ENCODE assay signal across 28 cellular contexts in genomic region chr14:21882226-21882625, GRCh38.
A peak's percentile ranks its signal among the peaks of the same experiment; 100 is the strongest.
DNase-seq lines count a peak whose midpoint lies in the region; ATAC-seq and TF ChIP-seq lines count a peak whose summit lies in the region.
"Had no signal": no experiment of that assay in that cellular context is flagged by ENCODE, and none has a peak within 500 bp of the region (broad histone marks: within the 10 kb centered on the region; RNA-seq: fewer than 3 reads in every experiment).

No MANE protein-coding gene starts in this region.

- peak overlapping the region; percentile 33 for H3K4me3 Mint-ChIP-seq in activated T-helper 17 cell treated with anti-CD3 and anti-CD28 coated beads, Interleukin-2, amount 50 U/mL, for 72 hours
- H3K4me3 Mint-ChIP-seq: H9, HFFc6 had no signal

- peaks cover 5% of the 10 kb centered on the region for H3K4me1 Mint-ChIP-seq in activated T-helper 17 cell treated with anti-CD3 and anti-CD28 coated beads, Interleukin-2, amount 50 U/mL, for 72 hours
- H3K4me1 Mint-ChIP-seq: H9 had no signal

- H3K36me3 ChIP-seq in mucosa of descending colon (ENCODE audit: low read depth) = no peaks in the 10 kb centered on the region

- peaks cover 5% of the 10 kb centered on the region for H3K9me3 Mint-ChIP-seq in activated T-helper 17 cell treated with anti-CD3 and anti-CD28 coated beads, Interleukin-2, amount 50 U/mL, for 72 hours

- no peaks in the 10 kb centered on the region for H3K36me3 Mint-ChIP-seq in activated T-helper 17 cell treated with anti-CD3 and anti-CD28 coated beads, Interleukin-2, amount 50 U/mL, for 72 hours (ENCODE audit: low read depth)

- TF ChIP-seq CTCF in epithelial cell of esophagus (IDR thresholded peaks at IDR 0.05; ENCODE audit: insufficient read depth, low read depth, low read length, missing control alignments) (no peak), mucosa of descending colon (IDR thresholded peaks at IDR 0.05) (no peak), dorsolateral prefrontal cortex (IDR thresholded peaks at IDR 0.05 in 54 of 56, conservative IDR thresholded peaks at IDR 0.05 in 2 of 56; ENCODE audit: low read depth in 1 of 56, partially characterized antibody in 56 of 56) (no peak)

- H3K4me3 ChIP-seq in epithelial cell of esophagus (ENCODE audit: low read length) (no peak overlapping the region), mucosa of descending colon (no peak overlapping the region), dorsolateral prefrontal cortex (no peak overlapping the region)
- H3K4me3 ChIP-seq: A549, GM23248, K562 had no signal

- peaks cover 0 to 5% (median 0%) of the 10 kb centered on the region in 45 donors for H3K27me3 ChIP-seq in dorsolateral prefrontal cortex

- H3K27ac ChIP-seq in dorsolateral prefrontal cortex = no peak overlapping the region
- H3K27ac ChIP-seq: A549, GM23248, RWPE1 had no signal

- no peak overlapping the region for H3K27ac Mint-ChIP-seq in activated T-helper 17 cell treated with anti-CD3 and anti-CD28 coated beads, Interleukin-2, amount 50 U/mL, for 72 hours
- H3K27ac Mint-ChIP-seq: CD4-positive, alpha-beta memory T cell; H9; HFFc6 had no signal

- ATAC-seq in activated T-helper 17 cell treated with anti-CD3 and anti-CD28 coated beads, Interleukin-2, amount 50 U/mL, for 72 hours (replicated peaks) = peak; percentile 48
- peak; percentile 28 for ATAC-seq in mucosa of descending colon
- ATAC-seq: A549, K562 had no signal

- H3K9me3 ChIP-seq in mucosa of descending colon = no peaks in the 10 kb centered on the region
- H3K9me3 ChIP-seq: A549, Caco-2 had no signal

- DNase-seq in HCEC 1CT (peak; percentile 41), epithelial cell of esophagus (ENCODE audit: low read depth) (peak; percentile 52), mucosa of descending colon (no peak), DMS114 treated with DMSO at 0.1 percent for 48 hours (lab: John Stamatoyannopoulos, UW; ENCODE audit: unreplicated experiment) (no peak), dorsolateral prefrontal cortex (no peak), NCI-H2171 (lab: John Stamatoyannopoulos, UW) (no peak)
- DNase-seq: C1 segment of cervical spinal cord; Caco-2; CD4-positive, alpha-beta memory T cell; DMS79 treated with DMSO at 0.1 percent for 48 hours; GM23248; H9; HFFc6; Kasumi-1; MV-4-11; NCI-H1105; NCI-H1436 treated with DMSO at 0.1 percent for 48 hours; NCI-H187 treated with DMSO at 0.1 percent for 48 hours; NCI-H2107; NCI-H446; NCI-H526; NCI-H82; NK-92 treated with Interleukin-12 subunit alpha and Interleukin-12 subunit beta, amount 100 ng/mL, for 24 hours; SHP77 treated with DMSO at 0.1 percent for 48 hours had no signal

- H3K27me3 Mint-ChIP-seq in activated T-helper 17 cell treated with anti-CD3 and anti-CD28 coated beads, Interleukin-2, amount 50 U/mL, for 72 hours = no peaks in the 10 kb centered on the region
- H3K27me3 Mint-ChIP-seq: CD4-positive, alpha-beta memory T cell had no signal

- intact Hi-C loops in mucosa of descending colon (cut with DNase I, micrococcal nuclease) (no loop called here), dorsolateral prefrontal cortex (cut with DNase I) (no loop called here)

- no peaks in the 10 kb centered on the region for H3K4me1 ChIP-seq in mucosa of descending colon (ENCODE audit: low read depth)
- H3K4me1 ChIP-seq: A549, Caco-2 had no signal

Comparison
In these comparisons a context has a peak if more than half of its experiments do, and no peak if none do; other contexts are left out.
1. DNase-seq: peak in HCEC 1CT (single experiment) and epithelial cell of esophagus (single experiment); none in mucosa of descending colon (0 of 3), DMS114 treated with DMSO at 0.1 percent for 48 hours (single experiment), dorsolateral prefrontal cortex (0 of 10) and NCI-H2171 (single experiment).